ENCODE assay signal across 16 cellular contexts in the genomic region with DNA sequence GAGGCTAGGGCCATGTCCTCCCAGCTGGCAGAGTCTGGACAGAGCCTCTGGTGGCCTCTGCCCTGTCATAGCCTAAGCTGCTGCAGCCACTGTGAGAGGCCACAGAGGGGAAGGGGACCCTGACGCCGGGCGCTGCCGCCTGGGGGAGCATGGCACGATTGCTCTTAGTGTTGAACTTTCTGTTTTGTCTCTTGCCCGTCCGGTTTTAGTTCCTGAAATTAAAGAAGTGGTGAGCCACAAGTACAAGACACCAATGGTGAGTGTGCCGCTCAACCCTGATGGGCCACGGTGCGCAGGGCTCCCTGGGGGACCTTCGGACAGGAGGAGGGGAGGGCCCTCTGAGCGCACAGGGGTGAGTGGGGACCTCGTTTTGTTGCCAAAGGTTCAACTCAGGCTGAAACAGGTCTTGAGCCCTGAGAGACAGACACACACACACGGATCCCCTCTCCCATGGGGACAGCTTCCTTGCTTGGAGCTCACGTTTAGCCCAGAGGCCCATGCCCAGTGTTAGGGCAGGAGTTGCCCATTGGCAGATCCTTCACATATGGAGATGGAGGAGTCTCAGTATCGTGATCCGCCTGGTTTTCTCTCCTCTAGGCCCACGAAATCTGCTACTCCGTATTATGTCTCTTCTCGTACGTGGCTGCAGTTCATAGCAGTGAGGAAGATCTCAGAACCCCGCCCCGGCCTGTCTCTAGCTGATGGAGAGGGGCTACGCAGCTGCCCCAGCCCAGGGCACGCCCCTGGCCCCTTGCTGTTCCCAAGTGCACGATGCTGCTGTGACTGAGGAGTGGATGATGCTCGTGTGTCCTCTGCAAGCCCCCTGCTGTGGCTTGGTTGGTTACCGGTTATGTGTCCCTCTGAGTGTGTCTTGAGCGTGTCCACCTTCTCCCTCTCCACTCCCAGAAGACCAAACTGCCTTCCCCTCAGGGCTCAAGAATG. TPM values are rescaled to one million over a fixed set of nuclear protein-coding genes. Genes with fewer than 3 reads are reported as not detected.
DNase-seq lines count a peak whose midpoint lies in the region; ATAC-seq, FAIRE-seq and TF ChIP-seq lines count a peak whose summit lies in the region.
"Had no signal": no experiment of that assay in that cellular context is flagged by ENCODE, and none has a peak within 500 bp of the region (broad histone marks: within the 10 kb centered on the region; RNA-seq: fewer than 3 reads in every experiment).

No MANE protein-coding gene starts in this region.

- H3K36me3 ChIP-seq in effector memory CD4-positive, alpha-beta T cell (ENCODE audit: control insufficient read depth, insufficient read depth, low read length): peaks cover 39% of the 10 kb centered on the region

- peak; percentile 23; the same call in 1 of the 2 replicates for TF ChIP-seq CTCF in GM12875 (IDR thresholded peaks at IDR 0.05; ENCODE audit: borderline replicate concordance, insufficient read depth, low read depth, low read length)

- no peaks in the 10 kb centered on the region for H3K9me3 ChIP-seq in effector memory CD4-positive, alpha-beta T cell (ENCODE audit: control insufficient read depth, low read length)
- H3K9me3 ChIP-seq: upper lobe of left lung had no signal

- no peak overlapping the region for H3K27ac ChIP-seq in effector memory CD4-positive, alpha-beta T cell (ENCODE audit: insufficient read depth, low read length, poor library complexity, severe bottlenecking)

- H3K9me3 Mint-ChIP-seq in activated CD8-positive, alpha-beta memory T cell treated with anti-CD3 and anti-CD28 coated beads, Interleukin-2, amount 10 ng/mL, durations not matched to agents 7 days and 5 days (ENCODE audit: low read depth): no peaks in the 10 kb centered on the region

- no peak overlapping the region for H3K4me3 Mint-ChIP-seq in activated CD8-positive, alpha-beta memory T cell treated with anti-CD3 and anti-CD28 coated beads, Interleukin-2, amount 10 ng/mL, durations not matched to agents 7 days and 5 days

- no peaks in the 10 kb centered on the region for H3K27me3 ChIP-seq in effector memory CD4-positive, alpha-beta T cell (replicated peaks; ENCODE audit: control insufficient read depth, insufficient read depth, low read length, poor library complexity, severe bottlenecking)
- H3K27me3 ChIP-seq: upper lobe of left lung had no signal

- H3K4me1 Mint-ChIP-seq in activated CD8-positive, alpha-beta memory T cell treated with anti-CD3 and anti-CD28 coated beads, Interleukin-2, amount 10 ng/mL, durations not matched to agents 7 days and 5 days: no peaks in the 10 kb centered on the region

- H3K36me3 Mint-ChIP-seq in activated CD8-positive, alpha-beta memory T cell treated with anti-CD3 and anti-CD28 coated beads, Interleukin-2, amount 10 ng/mL, durations not matched to agents 7 days and 5 days: peaks cover 10% of the 10 kb centered on the region

- no peak for FAIRE-seq in HTR-8/SVneo (lab: Jason Lieb, UNC)

- H3K27me3 Mint-ChIP-seq in activated CD8-positive, alpha-beta memory T cell treated with anti-CD3 and anti-CD28 coated beads, Interleukin-2, amount 10 ng/mL, durations not matched to agents 7 days and 5 days: no peaks in the 10 kb centered on the region

- CTCF ChIA-PET in activated CD8-positive, alpha-beta memory T cell treated with anti-CD3 and anti-CD28 coated beads, Interleukin-2, amount 10 ng/mL, durations not matched to agents 7 days and 5 days (lab: Charles Lee): no interaction called here

- DNase-seq in MV-4-11 (lab: John Stamatoyannopoulos, UW) (peak; percentile 92), islet precursor cell (peak; percentile 47), HTR-8/SVneo (ENCODE audit: insufficient read length, low spot score) (no peak), OCI-M2 (lab: John Stamatoyannopoulos, UW; ENCODE audit: unreplicated experiment) (no peak)
- no peak for DNase-seq in activated CD8-positive, alpha-beta memory T cell treated with anti-CD3 and anti-CD28 coated beads, Interleukin-2, amount 10 ng/mL, durations not matched to agents 7 days and 5 days
- no peak for DNase-seq in effector memory CD4-positive, alpha-beta T cell
- DNase-seq: cerebellar nuclear complex; DMS79; stimulated activated CD4-positive, alpha-beta T cell treated with anti-CD3 and anti-CD28 coated beads, Interleukin-4, amount 100 ng/mL, for 1 hour had no signal

- no peaks in the 10 kb centered on the region for H3K4me1 ChIP-seq in effector memory CD4-positive, alpha-beta T cell (ENCODE audit: control insufficient read depth, insufficient read depth, low read length, poor library complexity, severe bottlenecking)

- peak; percentile 69 for ATAC-seq in GM21423 (IDR thresholded peaks at IDR 0.05; ENCODE audit: unreplicated experiment)
- no peak for ATAC-seq in activated CD8-positive, alpha-beta memory T cell treated with anti-CD3 and anti-CD28 coated beads, Interleukin-2, amount 10 ng/mL, durations not matched to agents 7 days and 5 days

- H3K4me3 ChIP-seq in GM12875 (ENCODE audit: low read depth, low read length): no peak overlapping the region
- H3K4me3 ChIP-seq in effector memory CD4-positive, alpha-beta T cell (ENCODE audit: insufficient read depth, low read depth, low read length, poor library complexity, severe bottlenecking): no peak overlapping the region
- H3K4me3 ChIP-seq: upper lobe of left lung had no signal

- H3K27ac Mint-ChIP-seq in activated CD8-positive, alpha-beta memory T cell treated with anti-CD3 and anti-CD28 coated beads, Interleukin-2, amount 10 ng/mL, durations not matched to agents 7 days and 5 days: no peak overlapping the region

RNA-seq across cellular contexts. Expression of gene MYBPC3, which starts 23.8 kb away (rescaled TPM):
- not detected for total RNA-seq in activated CD8-positive, alpha-beta memory T cell treated with anti-CD3 and anti-CD28 coated beads, Interleukin-2, amount 10 ng/mL, durations not matched to agents 7 days and 5 days
- total RNA-seq: activated CD8-positive, alpha-beta memory T cell treated with anti-CD3 and anti-CD28 coated beads for 36 hours; LHCN-M2; myocyte; RPMI7951 had no signal

RNA-seq across cellular contexts. Expression of gene SPI1, which starts 49.6 kb away (rescaled TPM):
- total RNA-seq in activated CD8-positive, alpha-beta memory T cell treated with anti-CD3 and anti-CD28 coated beads, Interleukin-2, amount 10 ng/mL, durations not matched to agents 7 days and 5 days: not detected
- total RNA-seq: activated CD8-positive, alpha-beta memory T cell treated with anti-CD3 and anti-CD28 coated beads for 36 hours; LHCN-M2; myocyte; RPMI7951 had no signal

RNA-seq across cellular contexts. Expression of gene MADD, which starts 58.8 kb away (rescaled TPM):
- total RNA-seq in activated CD8-positive, alpha-beta memory T cell treated with anti-CD3 and anti-CD28 coated beads, Interleukin-2, amount 10 ng/mL, durations not matched to agents 7 days and 5 days: 10 to 100 TPM; 88.5 to 91.2 TPM

Comparison
In these comparisons a context has a peak if more than half of its experiments do, and no peak if none do; other contexts are left out.
1. DNase-seq: peak in MV-4-11 (single experiment) and islet precursor cell (single experiment); none in HTR-8/SVneo (single experiment), activated CD8-positive, alpha-beta memory T cell treated with anti-CD3 and anti-CD28 coated beads, Interleukin-2, amount 10 ng/mL, durations not matched to agents 7 days and 5 days (single experiment), OCI-M2 (single experiment) and effector memory CD4-positive, alpha-beta T cell (0 of 3).